Comparison of ENCODE assay signal across 8 cellular contexts in genomic region chr2:149038442-149039212, GRCh38. TPM values are rescaled to one million over a fixed set of nuclear protein-coding genes. Genes with fewer than 3 reads are reported as not detected.
A peak's percentile ranks its signal among the peaks of the same experiment; 100 is the strongest.
DNase-seq lines count a peak whose midpoint lies in the region; ATAC-seq and TF ChIP-seq lines count a peak whose summit lies in the region.

TSS of gene LYPD6B (plus strand) at chr2:149038699. CDS start at chr2:149130949, 92,250 bp downstream.

- peaks cover 5 to 12% (median 11%) of the 10 kb centered on the region in 3 donors for H3K4me1 Mint-ChIP-seq in IgD-negative memory B cell
- peaks cover 19% of the 10 kb centered on the region for H3K4me1 Mint-ChIP-seq in mesothelial cell of epicardium

- H3K36me3 Mint-ChIP-seq in IgD-negative memory B cell (no peaks in the 10 kb centered on the region), mesothelial cell of epicardium (no peaks in the 10 kb centered on the region)

- peak; percentile 55 for ATAC-seq in GM21576 (IDR thresholded peaks at IDR 0.05; ENCODE audit: unreplicated experiment)

- no peak for TF ChIP-seq CTCF in astrocyte of the spinal cord (IDR thresholded peaks at IDR 0.05; ENCODE audit: low read depth, low read length)
- TF ChIP-seq CTCF in mesothelial cell of epicardium (IDR thresholded peaks at IDR 0.05; ENCODE audit: unreplicated experiment): no peak

- H3K27me3 Mint-ChIP-seq in IgD-negative memory B cell (peaks cover 3% of the 10 kb centered on the region), mesothelial cell of epicardium (ENCODE audit: low read depth) (peaks cover 4% of the 10 kb centered on the region)

- H3K4me3 ChIP-seq in astrocyte of the spinal cord (ENCODE audit: low read depth, low read length): peak within 1 kb of the TSS; percentile 17

- peak within 1 kb of the TSS; percentile 83 to 92 (median 86) for H3K4me3 Mint-ChIP-seq in IgD-negative memory B cell
- H3K4me3 Mint-ChIP-seq in mesothelial cell of epicardium: peak within 1 kb of the TSS; percentile 81

- H3K27ac Mint-ChIP-seq in IgD-negative memory B cell (no peak within 1 kb of the TSS), mesothelial cell of epicardium (peak within 1 kb of the TSS; percentile 94)

- H3K9me3 Mint-ChIP-seq in IgD-negative memory B cell (no peaks in the 10 kb centered on the region), mesothelial cell of epicardium (no peaks in the 10 kb centered on the region)

- in situ Hi-C loops in astrocyte of the spinal cord (cut with HindIII; ENCODE audit: low sequenced_read_pairs): no loop called here

- DNase-seq in NCI-H2081 (lab: John Stamatoyannopoulos, UW): peak; percentile 73 to 76
- no peak for DNase-seq in NCI-H2081 treated with DMSO at 0.1 percent for 48 hours (lab: John Stamatoyannopoulos, UW)
- DNase-seq in astrocyte of the spinal cord (ENCODE audit: low read depth, low spot score): no peak
- peak; percentile 39 to 65 for DNase-seq in mesothelial cell of epicardium (ENCODE audit: low spot score in 2 of 2, unreplicated experiment in 2 of 2)
- DNase-seq in SKM-1 treated with dmso at 0.1 percent for 144 hours (lab: John Stamatoyannopoulos, UW; ENCODE audit: unreplicated experiment): no peak
- DNase-seq in hippocampal formation (lab: John Stamatoyannopoulos, UW): no peak

RNA-seq across cellular contexts. Expression of gene LYPD6B, which starts in this region (rescaled TPM):
- 7.8 TPM for polyA plus RNA-seq in IgD-negative memory B cell
- total RNA-seq in mesothelial cell of epicardium: 27.2 to 30.6 TPM (median 28.8 TPM) in 3 replicates

Comparison
In these comparisons a context has a peak if more than half of its experiments do, and no peak if none do; other contexts are left out.
1. DNase-seq: peak in NCI-H2081 (2 of 2) and mesothelial cell of epicardium (2 of 2); none in NCI-H2081 treated with DMSO at 0.1 percent for 48 hours (single experiment), astrocyte of the spinal cord (single experiment), SKM-1 treated with dmso at 0.1 percent for 144 hours (single experiment) and hippocampal formation (0 of 2).